ENCODE assay signal across 8 cellular contexts in the genomic region with DNA sequence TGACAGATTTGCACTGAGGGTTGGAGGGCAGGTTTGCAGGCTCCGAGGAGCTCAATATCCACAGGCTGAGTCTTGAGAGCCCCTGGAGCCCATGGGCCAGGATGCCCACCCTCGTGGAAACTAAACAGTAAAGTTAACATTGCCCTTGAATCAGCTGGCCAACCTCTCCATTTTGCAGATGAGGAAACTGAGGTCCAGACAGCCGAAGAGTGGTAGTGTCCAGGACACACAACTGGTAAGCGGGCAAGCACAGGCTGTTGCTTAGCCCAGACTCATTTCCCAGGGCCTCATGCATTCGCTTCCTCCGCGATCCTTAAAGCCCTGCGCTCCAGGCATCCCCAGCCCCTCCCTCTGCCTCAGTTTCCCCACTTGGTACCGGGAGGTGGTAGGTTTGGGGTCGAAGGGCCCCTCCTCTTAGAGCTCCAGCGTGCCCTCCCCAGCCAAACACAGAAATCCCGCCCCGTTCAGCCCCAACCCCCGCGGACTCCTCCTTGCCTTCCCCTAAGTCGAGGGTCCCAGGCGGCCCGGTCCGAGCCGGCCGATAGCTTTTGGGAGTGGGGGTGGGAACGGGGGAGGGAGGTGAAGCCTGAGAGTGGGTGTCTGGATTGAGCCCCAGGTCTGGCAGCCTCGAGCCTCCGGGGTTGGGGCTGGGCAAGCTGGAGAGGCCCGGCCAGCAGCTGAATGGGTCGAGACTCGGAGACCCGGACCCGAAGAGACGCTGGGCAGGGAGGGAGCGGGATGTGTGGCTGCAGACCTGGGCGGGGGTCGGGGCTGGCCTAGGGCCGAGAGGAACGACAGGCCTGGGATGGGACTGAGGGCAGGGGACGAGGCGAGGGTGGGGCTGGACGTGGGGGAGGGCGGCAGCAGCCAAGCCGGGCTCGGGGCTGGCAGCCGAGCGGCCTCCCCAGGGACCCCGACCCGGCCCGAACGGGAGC. TPM values are rescaled to one million over a fixed set of nuclear protein-coding genes. Genes with fewer than 3 reads are reported as not detected.
DNase-seq lines count a peak whose midpoint lies in the region; ATAC-seq and TF ChIP-seq lines count a peak whose summit lies in the region.

No MANE protein-coding gene starts in this region.

- no peak overlapping the region for H3K27ac ChIP-seq in WERI-Rb-1
- peak overlapping the region; percentile 85 for H3K27ac ChIP-seq in left ventricle myocardium inferior (replicated peaks)
- H3K27ac ChIP-seq in ovary, result peak overlapping the region; percentile 61 to 89

- H3K4me1 ChIP-seq in left ventricle myocardium inferior (peaks cover 52% of the 10 kb centered on the region), ovary (ENCODE audit: insufficient read depth) (peaks cover 5% of the 10 kb centered on the region)

- 21 to 26% (median 25%) methylated on average over 44 to 47 of the region's 47 CpGs for WGBS in ovary, 3 donors

- TF ChIP-seq EP300 in ovary (IDR thresholded peaks at IDR 0.05), result no peak

- peak overlapping the region; percentile 34 to 80 for H3K4me3 Mint-ChIP-seq in CD14-positive monocyte

- intact Hi-C loops in CD14-positive monocyte (cut with micrococcal nuclease), result no loop called here
- intact Hi-C loops in left ventricle myocardium inferior (cut with micrococcal nuclease), result no loop called here
- intact Hi-C loops in ovary (cut with DNase I), result no loop called here

- no peak for ATAC-seq in GM18868 (IDR thresholded peaks at IDR 0.05; ENCODE audit: unreplicated experiment)
- ATAC-seq in HG03135 (IDR thresholded peaks at IDR 0.05; ENCODE audit: unreplicated experiment), result no peak

- no peak for DNase-seq in CD14-positive monocyte (ENCODE audit: low spot score)
- no peak for DNase-seq in WERI-Rb-1
- DNase-seq in left ventricle myocardium inferior, result no peak
- DNase-seq in ovary, result peak in 1 of 5 donors; percentile 59
- no peak for DNase-seq in T1000 (lab: John Stamatoyannopoulos, UW)
- DNase-seq in NCI-H2107 treated with DMSO at 0.1 percent for 48 hours (lab: John Stamatoyannopoulos, UW; ENCODE audit: unreplicated experiment), result no peak

- H3K36me3 ChIP-seq in WERI-Rb-1 (no peaks in the 10 kb centered on the region), left ventricle myocardium inferior (no peaks in the 10 kb centered on the region), ovary (no peaks in the 10 kb centered on the region)

- H3K27ac Mint-ChIP-seq in CD14-positive monocyte, result no peak overlapping the region

- peak overlapping the region; percentile 66 for H3K4me3 ChIP-seq in WERI-Rb-1 (ENCODE audit: low read depth, low read length)
- peak overlapping the region; percentile 76 for H3K4me3 ChIP-seq in left ventricle myocardium inferior
- peak overlapping the region; percentile 65 for H3K4me3 ChIP-seq in ovary

- peaks cover 12% of the 10 kb centered on the region for H3K4me1 Mint-ChIP-seq in CD14-positive monocyte

- H3K36me3 Mint-ChIP-seq in CD14-positive monocyte, result peaks cover 0 to 13% of the 10 kb centered on the region in 2 donors

- peaks cover 0 to 14% (median 6%) of the 10 kb centered on the region in 7 donors for H3K9me3 Mint-ChIP-seq in CD14-positive monocyte

- H3K9me3 ChIP-seq in WERI-Rb-1 (ENCODE audit: severe bottlenecking), result no peaks in the 10 kb centered on the region
- no peaks in the 10 kb centered on the region for H3K9me3 ChIP-seq in left ventricle myocardium inferior (replicated peaks)
- H3K9me3 ChIP-seq in ovary, result no peaks in the 10 kb centered on the region

- no peak for TF ChIP-seq CTCF in CD14-positive monocyte (IDR thresholded peaks at IDR 0.05)
- no peak for TF ChIP-seq CTCF in WERI-Rb-1 (IDR thresholded peaks at IDR 0.05; ENCODE audit: low read depth, low read length)
- no peak for TF ChIP-seq CTCF in left ventricle myocardium inferior (IDR thresholded peaks at IDR 0.05; ENCODE audit: borderline replicate concordance)
- TF ChIP-seq CTCF in ovary (IDR thresholded peaks at IDR 0.05), result no peak

- peaks cover 55 to 70% (median 55%) of the 10 kb centered on the region in 3 donors for H3K27me3 Mint-ChIP-seq in CD14-positive monocyte (ENCODE audit: low read depth in 3 of 3)

- H3K27me3 ChIP-seq in WERI-Rb-1 (ENCODE audit: insufficient read depth, low read depth, severe bottlenecking) (peaks cover 15% of the 10 kb centered on the region), left ventricle myocardium inferior (ENCODE audit: low read depth) (peaks cover 43% of the 10 kb centered on the region), ovary (no peaks in the 10 kb centered on the region)

- TF ChIP-seq POLR2A in ovary (IDR thresholded peaks at IDR 0.05), result no peak

RNA-seq across cellular contexts. Expression of a gene that starts 3.6 kb away (rescaled TPM):
- not detected for polyA plus RNA-seq in CD14-positive monocyte
- total RNA-seq in left ventricle myocardium inferior, result 6.4 TPM
- 10 to 100 TPM in 6 of 7 donors, 1 to 10 TPM in 1; 5.9 to 23.9 (median 13.4) TPM for total RNA-seq in ovary
- polyA plus RNA-seq in ovary, result 1 to 10 TPM; 3.8 to 9.4 TPM

RNA-seq across cellular contexts. Expression of a gene that starts 17.9 kb away (rescaled TPM):
- polyA plus RNA-seq in CD14-positive monocyte (not detected), ovary (1 to 10 TPM in 1 of 2 donors, under 1 TPM in 1; 0.63 to 2.9 TPM)
- total RNA-seq in left ventricle myocardium inferior (7,440 TPM), ovary (10 to 100 TPM in 1 of 7 donors, 1 to 10 TPM in 6; 2.6 to 10.8 (median 4.3) TPM)

Comparison
In these comparisons a context has a peak if more than half of its experiments do, and no peak if none do; other contexts are left out.
1. RNA of a gene that starts 17.9 kb away (total RNA-seq): 7,440 TPM in left ventricle myocardium inferior (single experiment); 2.6 to 10.8 TPM in ovary; every median in the first group is over 100 times any median in the second.
2. Peak in every context shown above with its lines, with median percentiles within 50 percentile points of each other: H3K4me3 ChIP-seq.